28 cellular contexts compared by ENCODE assay signal in the genomic region with DNA sequence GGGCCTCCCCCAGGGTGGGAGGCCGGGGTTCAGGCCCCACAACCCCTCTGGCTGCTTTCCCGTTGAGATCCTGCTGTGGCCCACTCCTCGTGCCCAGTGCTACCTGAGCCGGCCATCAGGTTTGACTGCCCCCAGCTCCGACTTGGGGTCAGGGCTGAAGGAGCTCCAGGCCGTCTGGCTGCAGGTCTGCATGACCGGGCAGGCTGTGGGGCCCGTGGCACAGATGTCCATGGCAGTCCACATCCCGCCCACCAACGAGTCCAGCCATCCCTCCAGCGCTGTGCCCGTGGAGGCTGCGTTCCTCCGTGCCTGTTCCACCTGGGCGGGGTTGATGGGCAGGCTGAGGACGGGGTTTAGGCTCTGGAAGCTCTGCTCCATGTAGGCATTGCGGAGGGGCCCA.
A peak's percentile ranks its signal among the peaks of the same experiment; 100 is the strongest.
DNase-seq lines count a peak whose midpoint lies in the region; ATAC-seq, FAIRE-seq and TF ChIP-seq lines count a peak whose summit lies in the region.
"Had no signal": no experiment of that assay in that cellular context is flagged by ENCODE, and none has a peak within 500 bp of the region (broad histone marks: within the 10 kb centered on the region; RNA-seq: fewer than 3 reads in every experiment).

No MANE protein-coding gene starts in this region.

- H3K36me3 ChIP-seq in K562 (ENCODE audit: control insufficient read depth, insufficient read depth, low read length): no peaks in the 10 kb centered on the region
- no peaks in the 10 kb centered on the region for H3K36me3 ChIP-seq in neural progenitor cell
- peaks cover 4 to 6% of the 10 kb centered on the region in 2 experiments for H3K36me3 ChIP-seq in trophoblast cell (ENCODE audit: control insufficient read depth in 1 of 2, insufficient read depth in 2 of 2, low read length in 2 of 2)
- H3K36me3 ChIP-seq in smooth muscle cell (ENCODE audit: low read depth): no peaks in the 10 kb centered on the region
- H3K36me3 ChIP-seq: BE2C had no signal

- H2BK12ac ChIP-seq in trophoblast cell (ENCODE audit: low read length): no peak overlapping the region

- H3K4me3 Mint-ChIP-seq in neural progenitor cell: no peak overlapping the region
- H3K4me3 Mint-ChIP-seq: CD14-positive monocyte; CD4-positive, alpha-beta memory T cell; CD4-positive, CD25-positive, alpha-beta regulatory T cell; CD8-positive, alpha-beta memory T cell had no signal

- no peaks in the 10 kb centered on the region for H3K27me3 ChIP-seq in K562 (ENCODE audit: control insufficient read depth in 2 of 2, insufficient read depth in 2 of 2, low read length in 2 of 2)
- H3K27me3 ChIP-seq in neural progenitor cell: no peaks in the 10 kb centered on the region
- H3K27me3 ChIP-seq in trophoblast cell (ENCODE audit: insufficient read depth, low read length): no peaks in the 10 kb centered on the region
- H3K27me3 ChIP-seq in smooth muscle cell (ENCODE audit: low read depth): no peaks in the 10 kb centered on the region
- H3K27me3 ChIP-seq: BE2C, BLaER1 had no signal

- no peak overlapping the region for H2BK120ac ChIP-seq in trophoblast cell (ENCODE audit: insufficient read depth, low read length, poor library complexity)

- H3K14ac ChIP-seq in trophoblast cell (ENCODE audit: low read length): no peak overlapping the region

- no peaks in the 10 kb centered on the region for H3K79me1 ChIP-seq in trophoblast cell (ENCODE audit: low read length)

- peaks cover 0 to 4% of the 10 kb centered on the region in 2 experiments; a peak in 1 of 5 replicates for H3K4me1 ChIP-seq in K562 (replicated peaks in 1 of 2; ENCODE audit: control insufficient read depth in 2 of 2, insufficient read depth in 2 of 2, low read length in 2 of 2)
- H3K4me1 ChIP-seq in neural progenitor cell: peaks cover 24% of the 10 kb centered on the region
- no peaks in the 10 kb centered on the region for H3K4me1 ChIP-seq in trophoblast cell (ENCODE audit: control insufficient read depth in 1 of 2, insufficient read depth in 2 of 2, low read length in 2 of 2)
- peaks cover 7% of the 10 kb centered on the region for H3K4me1 ChIP-seq in smooth muscle cell (ENCODE audit: low read depth)
- H3K4me1 ChIP-seq: BE2C had no signal

- no peaks in the 10 kb centered on the region for H3K9me1 ChIP-seq in K562 (ENCODE audit: control insufficient read depth, insufficient read depth, low read length)

- TF ChIP-seq POLR2A in K562 (conservative IDR thresholded peaks at IDR 0.05): no peak

- H4K12ac ChIP-seq in trophoblast cell (ENCODE audit: low read depth, low read length): no peak overlapping the region

- ATAC-seq in K562: no peak
- ATAC-seq in HG03108 (IDR thresholded peaks at IDR 0.05; ENCODE audit: unreplicated experiment): no peak
- no peak for ATAC-seq in HG02759 (IDR thresholded peaks at IDR 0.05; ENCODE audit: unreplicated experiment)
- ATAC-seq: GM12878 had no signal

- no peaks in the 10 kb centered on the region for H3K9me3 Mint-ChIP-seq in neural progenitor cell
- H3K9me3 Mint-ChIP-seq: CD8-positive, alpha-beta memory T cell had no signal

- CTCF ChIA-PET in K562 (lab: Yijun Ruan, JAX; ENCODE audit: low intra/inter-chr PET ratio): no interaction called here

- H2AFZ ChIP-seq in K562 (ENCODE audit: low read depth, low read length) (no peak overlapping the region), neural progenitor cell (replicated peaks) (no peak overlapping the region), trophoblast cell (ENCODE audit: insufficient read depth, low read length, poor library complexity) (no peak overlapping the region), smooth muscle cell (ENCODE audit: low read depth) (no peak overlapping the region)

- no peak overlapping the region for H3K18ac ChIP-seq in trophoblast cell (ENCODE audit: low read length)

- no peak overlapping the region for H3K27ac ChIP-seq in K562 (ENCODE audit: extremely low read depth, low read depth, low read length)
- no peak overlapping the region for H3K27ac ChIP-seq in neural progenitor cell
- H3K27ac ChIP-seq in trophoblast cell (ENCODE audit: low read depth, low read length): no peak overlapping the region
- no peak overlapping the region for H3K27ac ChIP-seq in smooth muscle cell (ENCODE audit: low read depth)
- H3K27ac ChIP-seq: BLaER1 had no signal

- no TSS peak for BruUV-seq in K562 (replicated peaks; lab: Mats Ljungman, UMichigan)

- intact Hi-C loops in K562 (cut with micrococcal nuclease): no loop called here

- 72% methylated on average over 13 of the region's 17 CpGs for whole genome bisulfite sequencing in K562 (ENCODE audit: insufficient coverage, low coverage, missing lambda C conversion rate)
- WGBS in trophoblast cell (ENCODE audit: extremely low coverage, insufficient coverage, insufficient read length): no CpG with 5 or more reads among the region's 17 CpGs
- WGBS in smooth muscle cell (ENCODE audit: low lambda C conversion rate): 98% methylated on average over 17 of the region's 17 CpGs

- no peak overlapping the region for H3K4ac ChIP-seq in trophoblast cell (ENCODE audit: low read depth, low read length)

- no peak overlapping the region for H2BK5ac ChIP-seq in trophoblast cell (ENCODE audit: low read depth, low read length, poor library complexity)

- H3K27me3 Mint-ChIP-seq in neural progenitor cell (ENCODE audit: insufficient read depth, low read depth): peaks cover 5% of the 10 kb centered on the region
- H3K27me3 Mint-ChIP-seq: CD4-positive, alpha-beta memory T cell; CD4-positive, CD25-positive, alpha-beta regulatory T cell; CD8-positive, alpha-beta memory T cell had no signal

- H3K9me3 ChIP-seq in K562 (replicated peaks; ENCODE audit: control insufficient read depth, insufficient read depth, low read depth, low read length) (no peaks in the 10 kb centered on the region), neural progenitor cell (ENCODE audit: low read depth) (no peaks in the 10 kb centered on the region), trophoblast cell (ENCODE audit: insufficient read depth, low read depth, low read length) (peaks cover 2% of the 10 kb centered on the region), smooth muscle cell (replicated peaks; ENCODE audit: low read depth) (no peaks in the 10 kb centered on the region)
- H3K9me3 ChIP-seq: BE2C, BLaER1 had no signal

- peak overlapping the region; percentile 21 for H3K27ac Mint-ChIP-seq in neural progenitor cell

- no peak overlapping the region for H4K91ac ChIP-seq in trophoblast cell (ENCODE audit: low read depth, low read length)

- H4K20me1 ChIP-seq in K562 (replicated peaks; ENCODE audit: control insufficient read depth, insufficient read depth, low read length) (peaks cover 34% of the 10 kb centered on the region), neural progenitor cell (ENCODE audit: low read depth) (no peaks in the 10 kb centered on the region), smooth muscle cell (ENCODE audit: low read depth) (no peaks in the 10 kb centered on the region)

- no peak overlapping the region for H3K4me2 ChIP-seq in K562 (ENCODE audit: insufficient read depth, low read length)
- H3K4me2 ChIP-seq in neural progenitor cell: no peak overlapping the region
- H3K4me2 ChIP-seq in trophoblast cell (ENCODE audit: low read length): no peak overlapping the region
- no peak overlapping the region for H3K4me2 ChIP-seq in smooth muscle cell
- H3K4me2 ChIP-seq: BLaER1 had no signal

- no peak overlapping the region for H3K4me3 ChIP-seq in K562
- H3K4me3 ChIP-seq in neural progenitor cell: no peak overlapping the region
- peak overlapping the region; percentile 37 for H3K4me3 ChIP-seq in trophoblast cell (ENCODE audit: low read depth, low read length)
- H3K4me3 ChIP-seq in smooth muscle cell: no peak overlapping the region
- H3K4me3 ChIP-seq: BLaER1, GM12878 had no signal

- no peak overlapping the region for H2AK5ac ChIP-seq in trophoblast cell (ENCODE audit: low read length)

- H4K8ac ChIP-seq in trophoblast cell (ENCODE audit: low read depth, low read length): no peak overlapping the region

- peaks cover 6% of the 10 kb centered on the region for H3K36me3 Mint-ChIP-seq in neural progenitor cell

- peaks cover 30% of the 10 kb centered on the region for H3K4me1 Mint-ChIP-seq in neural progenitor cell

- H3K23ac ChIP-seq in trophoblast cell (ENCODE audit: low read length): no peak overlapping the region

- no peak overlapping the region for H3K9ac ChIP-seq in K562 (ENCODE audit: insufficient read depth in 1 of 2, low read depth in 2 of 2, low read length in 2 of 2)
- no peak overlapping the region for H3K9ac ChIP-seq in neural progenitor cell
- no peak overlapping the region for H3K9ac ChIP-seq in trophoblast cell (ENCODE audit: low read length)
- H3K9ac ChIP-seq in smooth muscle cell (ENCODE audit: low read depth): no peak overlapping the region
- H3K9ac ChIP-seq: BLaER1 had no signal

- no peak for TF ChIP-seq EP300 in K562 (IDR thresholded peaks at IDR 0.05; ENCODE audit: low read length)

- in situ Hi-C loops in K562 (cut with MboI): no loop called here

- TF ChIP-seq CTCF in K562 (IDR thresholded peaks at IDR 0.05 in 2 of 3, conservative IDR thresholded peaks at IDR 0.05 in 1 of 3; ENCODE audit: insufficient read depth in 2 of 3, low read depth in 1 of 3, low read length in 3 of 3) (no peak), neural progenitor cell (IDR thresholded peaks at IDR 0.05) (no peak), smooth muscle cell (IDR thresholded peaks at IDR 0.05; ENCODE audit: borderline replicate concordance, insufficient read depth, poor library complexity, severe bottlenecking) (no peak)

- POLR2A ChIA-PET in K562 (lab: Yijun Ruan, JAX): interaction anchor here (0.9 kb wide), 1 partner anchor 40 kb away, joined by 3 read pairs; no protein-coding TSS in a partner anchor

- no peak for FAIRE-seq in K562 (lab: Jason Lieb, UNC)
- FAIRE-seq: A204.1, GM12878, GM12892, GM18507 had no signal

- TF ChIP-seq RAD21 in K562 (CRISPR knock-in tag; conservative IDR thresholded peaks at IDR 0.05 in 1 of 2, IDR thresholded peaks at IDR 0.05 in 1 of 2): no peak

- peaks cover 6% of the 10 kb centered on the region for H3F3A ChIP-seq in neural progenitor cell (ENCODE audit: low read depth)
- H3F3A ChIP-seq in smooth muscle cell (ENCODE audit: low read depth): no peaks in the 10 kb centered on the region

- H3K79me2 ChIP-seq in K562 (ENCODE audit: control insufficient read depth, insufficient read depth, low read length) (no peaks in the 10 kb centered on the region), neural progenitor cell (ENCODE audit: low read depth) (no peaks in the 10 kb centered on the region), trophoblast cell (ENCODE audit: control insufficient read depth, insufficient read depth, low read length, poor library complexity) (no peaks in the 10 kb centered on the region), smooth muscle cell (ENCODE audit: low read depth) (no peaks in the 10 kb centered on the region)

- DNase-seq in K562 (ENCODE audit: extremely low read depth in 1 of 4, low spot score in 3 of 4) (no peak), neural progenitor cell (ENCODE audit: low spot score) (no peak), trophoblast cell (no peak), NCI-H1105 treated with DMSO at 0.1 percent for 48 hours (lab: John Stamatoyannopoulos, UW) (no peak), smooth muscle cell (lab: John Stamatoyannopoulos, UW; ENCODE audit: unreplicated experiment) (no peak)
- DNase-seq: 8988T; ACHN; BE2C; C1 segment of cervical spinal cord; CD4-positive, alpha-beta memory T cell; CD4-positive, CD25-positive, alpha-beta regulatory T cell; CD8-positive, alpha-beta memory T cell; COR-L47; DMS 273 treated with DMSO at 0.1 percent for 48 hours; DMS153; DMS53; DMS79; DND-41; EL; GDM1 had no signal

TF ChIP-seq in K562, 482 proteins besides CTCF, POLR2A, EP300 and RAD21 (continues in another document):
- no peak for TF ChIP-seq FOSL1 (tag; conservative IDR thresholded peaks at IDR 0.05)
